In the genomic region with DNA sequence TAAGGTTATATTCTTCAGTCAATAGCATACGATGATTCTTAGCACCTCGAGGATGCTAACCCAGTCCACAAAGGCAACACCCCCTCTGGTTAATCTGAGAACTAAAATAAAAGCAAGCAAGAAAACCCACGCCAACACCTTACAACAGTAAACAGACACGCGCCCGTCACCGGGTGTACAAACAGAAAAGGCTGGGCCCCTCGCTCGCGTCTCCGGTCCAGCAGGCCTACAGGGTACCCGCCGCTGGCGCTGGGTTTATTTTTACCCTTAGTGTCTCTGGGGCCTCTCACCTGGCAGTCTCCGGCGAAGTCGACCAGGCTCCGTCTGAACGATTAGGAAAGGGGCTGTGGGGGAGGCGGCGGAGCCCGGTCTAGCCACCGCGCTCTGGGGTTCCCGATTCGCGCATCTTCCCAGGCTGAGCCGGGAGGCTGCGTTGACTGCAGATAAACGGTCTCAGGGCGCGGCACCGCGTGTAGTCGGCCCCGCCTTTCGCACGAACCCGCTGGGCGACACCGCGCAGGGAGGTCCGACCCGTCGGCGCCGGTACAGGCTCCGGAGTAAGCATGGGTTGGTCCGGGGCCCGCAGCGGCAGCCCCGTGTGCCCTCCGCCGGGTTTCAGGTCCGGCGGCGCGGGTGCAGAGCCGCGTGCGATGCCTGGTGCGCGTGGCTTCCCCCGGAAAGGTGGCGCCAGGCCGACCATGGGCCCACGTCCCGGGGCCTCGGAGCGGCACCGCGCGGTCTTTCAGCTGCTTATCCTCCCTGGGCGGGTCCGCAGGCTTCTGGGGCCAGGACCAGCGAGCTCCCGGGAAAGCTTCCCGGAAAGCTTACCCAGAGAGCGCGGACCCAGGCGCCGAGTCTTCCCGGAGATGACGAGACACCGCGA, we compare ENCODE assay signal across 8 cellular contexts. TPM values are rescaled to one million over a fixed set of nuclear protein-coding genes. Genes with fewer than 3 reads are reported as not detected.
DNase-seq lines count a peak whose midpoint lies in the region; ATAC-seq and TF ChIP-seq lines count a peak whose summit lies in the region.

Gene SLC9B2 (minus strand): TSS at position 868 of the 883 bp plus-strand sequence. CDS start 9,211 bp downstream, outside the sequence.

- ATAC-seq in GM21526 (IDR thresholded peaks at IDR 0.05; ENCODE audit: low FRiP score, unreplicated experiment) = peak; percentile 52
- peak; percentile 86 to 95 (median 92) for ATAC-seq in heart right ventricle
- peak; percentile 82 to 92 for ATAC-seq in upper lobe of left lung (ENCODE audit: low FRiP score in 2 of 2)

- peaks cover 14% of the 10 kb centered on the region for H3K36me3 Mint-ChIP-seq in progenitor cell of endocrine pancreas (ENCODE audit: insufficient read depth)

- no peaks in the 10 kb centered on the region for H3K27me3 ChIP-seq in heart right ventricle
- no peaks in the 10 kb centered on the region for H3K27me3 ChIP-seq in upper lobe of left lung

- peak within 1 kb of the TSS; percentile 81 for H3K27ac Mint-ChIP-seq in progenitor cell of endocrine pancreas

- H3K27me3 Mint-ChIP-seq in progenitor cell of endocrine pancreas = peaks cover 28% of the 10 kb centered on the region

- TF ChIP-seq CTCF in heart right ventricle (IDR thresholded peaks at IDR 0.05) = peak in 2 of 9 donors; percentile 8 to 15
- no peak for TF ChIP-seq CTCF in progenitor cell of endocrine pancreas (IDR thresholded peaks at IDR 0.05; ENCODE audit: unreplicated experiment)
- TF ChIP-seq CTCF in upper lobe of left lung (IDR thresholded peaks at IDR 0.05) = no peak

- 0 to 1% (median 1%) methylated on average over 83 to 86 of the region's 86 CpGs for WGBS in adipose tissue, 3 donors
- 0 to 1% methylated on average over 86 of the region's 86 CpGs for WGBS in heart right ventricle, 2 donors
- WGBS in upper lobe of left lung, 2 donors = 2% methylated on average over 28 to 45 of the region's 86 CpGs

- no peaks in the 10 kb centered on the region for H3K9me3 Mint-ChIP-seq in progenitor cell of endocrine pancreas (ENCODE audit: low read depth)

- H3K27ac ChIP-seq in adipose tissue (ENCODE audit: low read depth, low read length) = peak within 1 kb of the TSS; percentile 73
- peak within 1 kb of the TSS in 9 of 10 donors; percentile 70 to 93 (median 83) for H3K27ac ChIP-seq in heart right ventricle
- H3K27ac ChIP-seq in upper lobe of left lung = peak within 1 kb of the TSS; percentile 71 to 83 (median 80)

- H3K4me3 ChIP-seq in heart right ventricle (peak within 1 kb of the TSS; percentile 69 to 86 (median 79)), upper lobe of left lung (peak within 1 kb of the TSS; percentile 29 to 78 (median 66))

- H3K4me3 Mint-ChIP-seq in progenitor cell of endocrine pancreas (ENCODE audit: low read depth) = peak within 1 kb of the TSS; percentile 84

- TF ChIP-seq POLR2A in upper lobe of left lung (IDR thresholded peaks at IDR 0.05) = peak in 2 of 4 donors; percentile 16 to 37

- H3K36me3 ChIP-seq in heart right ventricle (peaks cover 0 to 24% (median 8%) of the 10 kb centered on the region in 9 donors), upper lobe of left lung (peaks cover 0 to 8% (median under 1%) of the 10 kb centered on the region in 4 donors)

- H3K9me3 ChIP-seq in heart right ventricle = no peaks in the 10 kb centered on the region
- no peaks in the 10 kb centered on the region for H3K9me3 ChIP-seq in upper lobe of left lung

- peaks cover 0 to 30% (median 12%) of the 10 kb centered on the region in 9 donors for H3K4me1 ChIP-seq in heart right ventricle
- H3K4me1 ChIP-seq in upper lobe of left lung = peaks cover 5 to 23% (median 11%) of the 10 kb centered on the region in 4 donors

- TF ChIP-seq EP300 in upper lobe of left lung (IDR thresholded peaks at IDR 0.05) = no peak

- peaks cover 9% of the 10 kb centered on the region for H3K4me1 Mint-ChIP-seq in progenitor cell of endocrine pancreas (ENCODE audit: low read depth)

- intact Hi-C loops in heart right ventricle (cut with DNase I) = no loop called here

- DNase-seq in ELR (ENCODE audit: low read depth) (peak; percentile 71), HuH-7.5 (ENCODE audit: low spot score) (peak; percentile 34), T-helper 1 cell (peak; percentile 26 to 68 (median 41)), heart right ventricle (peak; percentile 62 to 74), progenitor cell of endocrine pancreas (ENCODE audit: low spot score, unreplicated experiment) (peak; percentile 29), upper lobe of left lung (peak; percentile 41 to 93)

RNA-seq across cellular contexts. Expression of gene SLC9B2, which starts in this region (rescaled TPM):
- 10 to 100 TPM in 2 of 3 donors, 1 to 10 TPM in 1; 2.5 to 16.6 (median 14.5) TPM for polyA plus RNA-seq in adipose tissue
- total RNA-seq in heart right ventricle = 10 to 100 TPM in 1 of 10 donors, 1 to 10 TPM in 8, under 1 TPM in 1; 1.00 to 11.4 (median 3.6) TPM
- 1 to 10 TPM; 1.9 to 3.0 TPM for polyA plus RNA-seq in heart right ventricle
- total RNA-seq in progenitor cell of endocrine pancreas = 4.0 and 7.0 TPM in 2 replicates
- 10 to 100 TPM in 1 of 6 donors, 1 to 10 TPM in 4, under 1 TPM in 1; 1.00 to 18.9 (median 4.3) TPM for total RNA-seq in upper lobe of left lung

Comparison
In these comparisons a context has a peak if more than half of its experiments do, and no peak if none do; other contexts are left out.
1. Peak in every context shown above with its lines: DNase-seq, ATAC-seq, H3K4me3 ChIP-seq and H3K27ac ChIP-seq.